ENCODE assay signal across 29 cellular contexts in the genomic region with DNA sequence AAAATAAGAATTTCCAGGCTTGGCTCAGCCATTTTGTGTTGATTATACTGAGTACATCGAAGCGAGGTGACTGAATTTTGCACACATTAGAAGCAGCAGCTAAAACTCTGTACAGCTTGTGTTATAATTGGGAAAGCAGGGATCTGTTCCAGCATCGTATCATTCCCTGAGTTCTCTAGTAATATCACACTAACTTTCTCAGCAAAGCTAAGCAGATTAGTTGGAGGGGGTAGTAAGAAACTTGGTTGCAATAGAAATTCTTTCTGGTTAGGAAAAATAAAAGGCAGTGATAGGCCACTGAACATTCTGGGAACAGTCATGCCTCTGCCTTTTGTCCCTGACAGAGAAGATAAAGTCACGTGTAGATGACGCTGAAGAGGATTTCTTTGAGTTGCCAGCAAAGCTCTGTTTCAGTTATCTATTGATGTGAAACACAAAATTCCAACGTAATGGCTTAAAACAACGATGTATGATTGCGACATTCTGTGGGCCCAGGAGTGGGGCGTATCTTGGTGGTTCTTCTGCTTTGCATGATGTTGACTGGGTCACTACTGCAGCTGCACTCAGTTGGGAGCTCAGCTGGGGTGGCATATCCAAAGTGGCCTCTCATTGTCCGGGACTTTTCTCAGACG.
DNase-seq lines count a peak whose midpoint lies in the region; ATAC-seq, FAIRE-seq and TF ChIP-seq lines count a peak whose summit lies in the region.
"Had no signal": no experiment of that assay in that cellular context is flagged by ENCODE, and none has a peak within 500 bp of the region (broad histone marks: within the 10 kb centered on the region; RNA-seq: fewer than 3 reads in every experiment).

No MANE protein-coding gene starts in this region.

- no peaks in the 10 kb centered on the region for H4K20me1 ChIP-seq in keratinocyte (ENCODE audit: control insufficient read depth, extremely low read depth, insufficient read depth, low read length)

- peak; percentile 14 to 53 for ATAC-seq in left cardiac atrium
- ATAC-seq in GM18907 (IDR thresholded peaks at IDR 0.05; ENCODE audit: unreplicated experiment) = no peak
- ATAC-seq in GM18502 (IDR thresholded peaks at IDR 0.05; ENCODE audit: poor library complexity, unreplicated experiment) = no peak
- ATAC-seq: activated CD4-positive, CD25-positive, alpha-beta regulatory T cell treated with anti-CD3 and anti-CD28 coated beads, Interleukin-2, amount 50 U/mL, for 24 hours; activated naive CD4-positive, alpha-beta T cell treated with anti-CD3 and anti-CD28 coated beads, Interleukin-2, amount 50 U/mL, for 72 hours; esophagus mucosa; gastroesophageal sphincter; lower lobe of right lung; stimulated activated naive B cell treated with anti-CD40 and anti-IgM and Interleukin-4, amounts not matched to agents 10 μg/mL and 1 μg/mL and 100 μg/mL, for 72 hours had no signal

- H3K9me3 ChIP-seq in right atrium auricular region (no peaks in the 10 kb centered on the region), keratinocyte (ENCODE audit: control insufficient read depth, low read depth, low read length) (no peaks in the 10 kb centered on the region)
- H3K9me3 ChIP-seq: ascending aorta, gastroesophageal sphincter, lower lobe of right lung, ovary, sigmoid colon had no signal

- dilution Hi-C loops in keratinocyte (cut with MboI; ENCODE audit: extremely low pct_ligation_motif_present, low sequenced_read_pairs) = no loop called here

- no peak overlapping the region for H3K4me2 ChIP-seq in keratinocyte (ENCODE audit: control insufficient read depth, extremely low read depth, insufficient read depth, low read depth, low read length)

- no peaks in the 10 kb centered on the region for H3K79me2 ChIP-seq in keratinocyte (ENCODE audit: control insufficient read depth, insufficient read depth, low read length)

- H3K27me3 ChIP-seq in right atrium auricular region = no peaks in the 10 kb centered on the region
- H3K27me3 ChIP-seq in keratinocyte (ENCODE audit: control insufficient read depth, extremely low read depth, insufficient read depth, low read length) = no peaks in the 10 kb centered on the region
- H3K27me3 ChIP-seq: ascending aorta, cardiac muscle cell, gastroesophageal sphincter, ovary, sigmoid colon had no signal

- no peak overlapping the region for H2AFZ ChIP-seq in keratinocyte (ENCODE audit: control insufficient read depth, low read length)

- H3K9me1 ChIP-seq in keratinocyte (ENCODE audit: control insufficient read depth, extremely low read depth, insufficient read depth, low read length) = no peaks in the 10 kb centered on the region

- DNase-seq in left cardiac atrium (no peak), right atrium auricular region (ENCODE audit: low spot score) (no peak), caudate nucleus (lab: John Stamatoyannopoulos, UW) (peak in 10 of 61 donors; percentile 4 to 36 (median 14)), keratinocyte (ENCODE audit: low read depth, low spot score) (no peak), superior temporal gyrus (ENCODE audit: extremely low spot score) (peak; percentile 82), DMS114 treated with DMSO at 0.1 percent for 48 hours (lab: John Stamatoyannopoulos, UW; ENCODE audit: unreplicated experiment) (no peak)
- DNase-seq: activated CD4-positive, alpha-beta memory T cell treated with anti-CD3 and anti-CD28 coated beads, Interleukin-2, amount 10 ng/mL, durations not matched to agents 7 days and 5 days; activated CD8-positive, alpha-beta memory T cell treated with anti-CD3 and anti-CD28 coated beads, Interleukin-2, amount 50 U/mL, for 48 hours; CD4-positive, CD25-positive, alpha-beta regulatory T cell; endodermal cell; islet precursor cell; lower lobe of right lung; NCI-H1417; NCI-H2081; NCI-H2227 treated with DMSO at 0.1 percent for 48 hours; NCI-H526 treated with DMSO at 0.1 percent for 48 hours; ovary; sigmoid colon; stimulated activated CD4-positive, alpha-beta T cell treated with anti-CD3 and anti-CD28 coated beads, Interleukin-15, amount 100 ng/mL, for 24 hours; stimulated activated naive B cell treated with anti-CD40 and anti-IgM and Interleukin-4, amounts not matched to agents 10 μg/mL and 1 μg/mL and 100 μg/mL, for 72 hours had no signal

- H3K27ac ChIP-seq in right atrium auricular region = no peak overlapping the region
- peak overlapping the region; percentile 37 for H3K27ac ChIP-seq in caudate nucleus (ENCODE audit: low read depth, low read length)
- no peak overlapping the region for H3K27ac ChIP-seq in keratinocyte (ENCODE audit: control insufficient read depth, insufficient read depth, low read length)
- H3K27ac ChIP-seq: ascending aorta, cardiac muscle cell, gastroesophageal sphincter, lower lobe of right lung, ovary, sigmoid colon had no signal

- H3K36me3 ChIP-seq in right atrium auricular region (no peaks in the 10 kb centered on the region), keratinocyte (ENCODE audit: control insufficient read depth in 2 of 2, extremely low read depth in 1 of 2, insufficient read depth in 2 of 2, low read length in 2 of 2) (no peaks in the 10 kb centered on the region)
- H3K36me3 ChIP-seq: ascending aorta, cardiac muscle cell, gastroesophageal sphincter, lower lobe of right lung, ovary, sigmoid colon had no signal

- intact Hi-C loops in left cardiac atrium (cut with DNase I) = no loop called here

- H3K9ac ChIP-seq in keratinocyte (ENCODE audit: control insufficient read depth, extremely low read depth, insufficient read depth, low read length) = no peak overlapping the region

- H3K4me1 ChIP-seq in right atrium auricular region (peaks cover 0 to 14% of the 10 kb centered on the region in 2 donors), keratinocyte (ENCODE audit: control insufficient read depth, extremely low read depth, insufficient read depth, low read length) (no peaks in the 10 kb centered on the region)
- H3K4me1 ChIP-seq: ascending aorta, gastroesophageal sphincter, sigmoid colon had no signal

- H3K4me3 ChIP-seq in right atrium auricular region (no peak overlapping the region), keratinocyte (ENCODE audit: control insufficient read depth in 2 of 3, extremely low read depth in 1 of 3, insufficient read depth in 2 of 3, low read depth in 1 of 3, low read length in 3 of 3) (no peak overlapping the region)
- H3K4me3 ChIP-seq: ascending aorta, cardiac muscle cell, gastroesophageal sphincter, lower lobe of right lung, ovary, sigmoid colon had no signal

- FAIRE-seq in keratinocyte (lab: Jason Lieb, UNC) = peak; percentile 60
- FAIRE-seq: TTC549 had no signal

- TF ChIP-seq CTCF in right atrium auricular region (IDR thresholded peaks at IDR 0.05) (no peak), keratinocyte (optimal IDR thresholded peaks at IDR 0.05 in 1 of 3, IDR thresholded peaks at IDR 0.05 in 1 of 3, conservative IDR thresholded peaks at IDR 0.05 in 1 of 3; ENCODE audit: extremely low read depth in 1 of 3, insufficient read depth in 2 of 3, low read length in 3 of 3) (no peak)

Comparison
In these comparisons a context has a peak if more than half of its experiments do, and no peak if none do; other contexts are left out.
1. ATAC-seq: peak in left cardiac atrium (2 of 2); none in GM18907 (single experiment) and GM18502 (single experiment).